Comparison of ENCODE assay signal across 11 cellular contexts in the genomic region with DNA sequence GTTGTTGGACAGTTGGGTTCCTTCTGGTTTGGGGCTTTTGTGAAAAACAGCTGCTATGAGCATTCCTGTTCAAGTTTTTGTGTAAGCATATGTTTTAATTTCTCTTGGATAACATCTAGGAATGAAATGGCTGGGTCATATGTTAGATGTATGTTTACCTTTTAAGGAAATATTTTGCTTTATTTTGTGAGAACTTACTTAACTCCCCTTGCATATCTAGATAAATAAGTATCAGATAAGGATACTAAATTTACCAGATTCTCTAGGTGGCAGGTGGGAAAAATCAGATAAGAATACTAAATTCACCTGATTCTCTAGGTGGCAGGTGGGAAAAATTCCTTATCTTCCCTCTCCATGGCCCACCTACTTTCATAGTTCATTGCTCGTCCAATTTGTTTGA. TPM values are rescaled to one million over a fixed set of nuclear protein-coding genes. Genes with fewer than 3 reads are reported as not detected.
DNase-seq lines count a peak whose midpoint lies in the region; ATAC-seq and TF ChIP-seq lines count a peak whose summit lies in the region.
"Had no signal": no experiment of that assay in that cellular context is flagged by ENCODE, and none has a peak within 500 bp of the region (broad histone marks: within the 10 kb centered on the region; RNA-seq: fewer than 3 reads in every experiment).

No MANE protein-coding gene starts in this region.

- no peak for TF ChIP-seq POLR2A in body of pancreas (IDR thresholded peaks at IDR 0.05)

- H2AFZ ChIP-seq in ACC112 (ENCODE audit: low read length, unreplicated experiment) (peak overlapping the region; percentile 98), KMS-11 (ENCODE audit: low read depth) (peak overlapping the region; percentile 97)

- H3K4me1 ChIP-seq in ACC112 (ENCODE audit: control insufficient read depth, insufficient read depth, low read length, unreplicated experiment), result peaks cover 12% of the 10 kb centered on the region
- H3K4me1 ChIP-seq in KMS-11 (ENCODE audit: low read depth, poor library complexity, severe bottlenecking), result peaks cover 7% of the 10 kb centered on the region
- peaks cover 26% of the 10 kb centered on the region for H3K4me1 ChIP-seq in body of pancreas
- peaks cover 5% of the 10 kb centered on the region for H3K4me1 ChIP-seq in mucosa of stomach (ENCODE audit: control insufficient read depth, insufficient read depth, low read length)

- H3K9ac ChIP-seq in KMS-11, result no peak overlapping the region; the same call in 1 of the 2 replicates
- H3K9ac ChIP-seq in mucosa of stomach (ENCODE audit: low read length), result peak overlapping the region; percentile 65

- H4K20me1 ChIP-seq in KMS-11 (ENCODE audit: insufficient read depth), result no peaks in the 10 kb centered on the region

- intact Hi-C loops in body of pancreas (cut with DNase I), result no loop called here

- DNase-seq in body of pancreas, result no peak
- DNase-seq in coronary artery (ENCODE audit: low spot score), result no peak
- DNase-seq in NCI-H748 (lab: John Stamatoyannopoulos, UW; ENCODE audit: unreplicated experiment), result no peak
- DNase-seq: aorta had no signal

- H3K27ac ChIP-seq in ACC112 (ENCODE audit: low read depth, low read length) (no peak overlapping the region), KMS-11 (no peak overlapping the region), body of pancreas (peak overlapping the region; percentile 82 to 93 (median 86)), coronary artery (no peak overlapping the region)

- H3K79me2 ChIP-seq in ACC112 (ENCODE audit: control insufficient read depth, insufficient read depth, low read length, unreplicated experiment) (no peaks in the 10 kb centered on the region), KMS-11 (ENCODE audit: insufficient read depth, low read depth) (no peaks in the 10 kb centered on the region)

- H3K9me3 ChIP-seq in body of pancreas (no peaks in the 10 kb centered on the region), mucosa of stomach (ENCODE audit: control insufficient read depth, low read length) (no peaks in the 10 kb centered on the region)
- H3K9me3 ChIP-seq: gastroesophageal sphincter, neutrophil had no signal

- H3K36me3 ChIP-seq in ACC112 (ENCODE audit: insufficient read depth, low read length) (no peaks in the 10 kb centered on the region), KMS-11 (ENCODE audit: insufficient read depth) (no peaks in the 10 kb centered on the region), body of pancreas (replicated peaks in 1 of 2; ENCODE audit: insufficient read depth in 1 of 2, low read depth in 2 of 2) (no peaks in the 10 kb centered on the region), mucosa of stomach (ENCODE audit: control insufficient read depth, insufficient read depth, low read length) (no peaks in the 10 kb centered on the region)
- H3K36me3 ChIP-seq: gastroesophageal sphincter, neutrophil had no signal

- WGBS in body of pancreas, 2 donors, result 3 to 9% methylated on average over 1 of the region's 1 CpG

- H3K4me2 ChIP-seq in KMS-11, result peak overlapping the region; percentile 82

- peak overlapping the region; percentile 89 for H3K4me3 ChIP-seq in ACC112 (ENCODE audit: low read depth, low read length)
- no peak overlapping the region for H3K4me3 ChIP-seq in KMS-11 (IDR thresholded peaks at IDR 0.05; ENCODE audit: insufficient read depth, low read depth, low read length)
- H3K4me3 ChIP-seq in body of pancreas, result no peak overlapping the region
- H3K4me3 ChIP-seq in mucosa of stomach (ENCODE audit: low read length), result peak overlapping the region; percentile 90
- no peak overlapping the region for H3K4me3 ChIP-seq in coronary artery

- ATAC-seq in body of pancreas (no peak), HG02970 (IDR thresholded peaks at IDR 0.05; ENCODE audit: low FRiP score, unreplicated experiment) (no peak), GM21390 (IDR thresholded peaks at IDR 0.05; ENCODE audit: unreplicated experiment) (no peak)

- TF ChIP-seq CTCF in KMS-11 (conservative IDR thresholded peaks at IDR 0.05; ENCODE audit: low read depth, low read length), result no peak
- no peak for TF ChIP-seq CTCF in body of pancreas (IDR thresholded peaks at IDR 0.05)
- no peak for TF ChIP-seq CTCF in coronary artery (IDR thresholded peaks at IDR 0.05)

- no peaks in the 10 kb centered on the region for H3K27me3 ChIP-seq in ACC112 (ENCODE audit: insufficient read depth, low read length)
- H3K27me3 ChIP-seq in KMS-11 (ENCODE audit: insufficient read depth, low read depth), result no peaks in the 10 kb centered on the region
- H3K27me3 ChIP-seq in body of pancreas, result no peaks in the 10 kb centered on the region
- H3K27me3 ChIP-seq in mucosa of stomach (ENCODE audit: control insufficient read depth, insufficient read depth, low read length), result no peaks in the 10 kb centered on the region
- H3K27me3 ChIP-seq: gastroesophageal sphincter, neutrophil had no signal

RNA-seq across cellular contexts. Expression of gene PLS1, which starts 1.1 kb away (rescaled TPM):
- 10 to 100 TPM in 1 of 2 donors, 1 to 10 TPM in 1; 6.3 to 21.8 TPM for total RNA-seq in body of pancreas

RNA-seq across cellular contexts. Expression of gene ATR, which starts 16.6 kb away (rescaled TPM):
- 10 to 100 TPM; 18.2 to 18.8 TPM for total RNA-seq in body of pancreas

Comparison
In these comparisons a context has a peak if more than half of its experiments do, and no peak if none do; other contexts are left out.
1. H3K27ac ChIP-seq: peak in body of pancreas (4 of 4); none in ACC112 (single experiment), KMS-11 (single experiment) and coronary artery (0 of 2).
2. H3K4me3 ChIP-seq: peak in ACC112 (single experiment) and mucosa of stomach (single experiment); none in KMS-11 (single experiment), body of pancreas (0 of 2) and coronary artery (single experiment).